Comparison of ENCODE assay signal across 24 cellular contexts in the genomic region with DNA sequence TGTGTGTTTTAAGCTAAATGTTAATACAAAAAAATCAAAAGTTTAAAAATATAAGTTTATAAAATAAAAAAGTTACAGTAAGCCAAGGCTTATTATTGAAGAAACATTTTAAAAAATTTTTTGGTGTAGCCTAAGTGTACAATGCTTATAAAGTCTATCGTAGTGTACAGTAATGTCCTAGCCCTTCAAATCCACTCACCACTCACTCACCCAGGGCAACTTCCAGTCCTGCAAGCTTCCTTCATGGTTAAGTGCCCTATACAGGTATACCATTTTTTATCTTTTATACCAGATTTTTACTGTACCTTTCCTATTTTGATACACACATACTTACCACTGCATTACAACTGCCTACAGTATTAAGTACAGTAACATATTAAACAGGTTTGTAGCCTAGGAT. TPM values are rescaled to one million over a fixed set of nuclear protein-coding genes. Genes with fewer than 3 reads are reported as not detected.
DNase-seq lines count a peak whose midpoint lies in the region; ATAC-seq and TF ChIP-seq lines count a peak whose summit lies in the region.
"Had no signal": no experiment of that assay in that cellular context is flagged by ENCODE, and none has a peak within 500 bp of the region (broad histone marks: within the 10 kb centered on the region; RNA-seq: fewer than 3 reads in every experiment).

No MANE protein-coding gene starts in this region.

- H3K9me3 ChIP-seq in SK-N-MC (ENCODE audit: low read depth, low read length): no peaks in the 10 kb centered on the region
- no peaks in the 10 kb centered on the region for H3K9me3 ChIP-seq in smooth muscle cell (replicated peaks; ENCODE audit: low read depth)
- H3K9me3 ChIP-seq: HAP-1, Peyer's patch, sigmoid colon, thoracic aorta had no signal

- peak overlapping the region; percentile 20 for H3K4me2 ChIP-seq in smooth muscle cell

- peaks cover 17% of the 10 kb centered on the region for H3K4me1 ChIP-seq in smooth muscle cell (ENCODE audit: low read depth)

- peaks cover 93% of the 10 kb centered on the region for H3K4me1 Mint-ChIP-seq in activated naive CD4-positive, alpha-beta T cell treated with anti-CD3 and anti-CD28 coated beads, Interleukin-2, amount 50 U/mL, for 24 hours

- peak; percentile 39 for ATAC-seq in esophagus mucosa
- ATAC-seq: CD8-positive, alpha-beta T cell had no signal

- peaks cover 5% of the 10 kb centered on the region; the same call in 1 of the 2 replicates for H3K36me3 ChIP-seq in SK-N-MC (ENCODE audit: insufficient read depth, low read length)
- H3K36me3 ChIP-seq in smooth muscle cell (ENCODE audit: low read depth): no peaks in the 10 kb centered on the region
- H3K36me3 ChIP-seq: HAP-1, Peyer's patch, sigmoid colon, thoracic aorta had no signal

- no peaks in the 10 kb centered on the region for H3K27me3 ChIP-seq in smooth muscle cell (ENCODE audit: low read depth)
- H3K27me3 ChIP-seq: Peyer's patch, sigmoid colon had no signal

- DNase-seq in activated naive CD4-positive, alpha-beta T cell treated with anti-CD3 and anti-CD28 coated beads, Interleukin-2, amount 50 U/mL, for 16 hours: no peak
- no peak for DNase-seq in SK-N-MC (ENCODE audit: low read depth, low spot score)
- no peak for DNase-seq in smooth muscle cell (lab: John Stamatoyannopoulos, UW; ENCODE audit: unreplicated experiment)
- no peak for DNase-seq in putamen (ENCODE audit: low spot score)
- DNase-seq in D341Med (ENCODE audit: low spot score): no peak
- DNase-seq in RPMI8226: no peak
- DNase-seq: activated CD4-positive, alpha-beta memory T cell treated with anti-CD3 and anti-CD28 coated beads for 36 hours; activated CD8-positive, alpha-beta memory T cell treated with anti-CD3 and anti-CD28 coated beads, Interleukin-2, amount 50 U/mL, for 48 hours; activated effector memory CD4-positive, alpha-beta T cell treated with anti-CD3 and anti-CD28 coated beads, Interleukin-2, amount 50 U/mL, for 16 hours; CD8-positive, alpha-beta T cell; DMS153; IMR-90; NCI-H1105; NCI-H2029; NCI-H2227 treated with DMSO at 0.1 percent for 48 hours; Peyer's patch; sigmoid colon; stimulated activated CD4-positive, alpha-beta T cell treated with anti-CD3 and anti-CD28 coated beads, Interleukin-15, amount 100 ng/mL, for 24 hours; stimulated activated naive CD4-positive, alpha-beta T cell treated with Interleukin-2 at 50 U/mL for 16 hours had no signal

- no peak overlapping the region for H2AFZ ChIP-seq in smooth muscle cell (ENCODE audit: low read depth)

- peaks cover 100% of the 10 kb centered on the region for H4K20me1 ChIP-seq in smooth muscle cell (ENCODE audit: low read depth)

- H3K4me3 ChIP-seq in SK-N-MC (no peak overlapping the region), smooth muscle cell (no peak overlapping the region)
- H3K4me3 ChIP-seq: HAP-1, Peyer's patch, sigmoid colon, thoracic aorta had no signal

- no peaks in the 10 kb centered on the region for H3K27me3 Mint-ChIP-seq in activated naive CD4-positive, alpha-beta T cell treated with anti-CD3 and anti-CD28 coated beads, Interleukin-2, amount 50 U/mL, for 24 hours
- H3K27me3 Mint-ChIP-seq: activated CD4-positive, alpha-beta memory T cell treated with anti-CD3 and anti-CD28 coated beads for 36 hours; brain had no signal

- H3F3A ChIP-seq in smooth muscle cell (ENCODE audit: low read depth): peaks cover 28% of the 10 kb centered on the region

- no peak for TF ChIP-seq CTCF in smooth muscle cell (IDR thresholded peaks at IDR 0.05; ENCODE audit: borderline replicate concordance, insufficient read depth, poor library complexity, severe bottlenecking)

- H3K27ac Mint-ChIP-seq in activated naive CD4-positive, alpha-beta T cell treated with anti-CD3 and anti-CD28 coated beads, Interleukin-2, amount 50 U/mL, for 24 hours: peak overlapping the region; percentile 82
- H3K27ac Mint-ChIP-seq: activated CD4-positive, alpha-beta memory T cell treated with anti-CD3 and anti-CD28 coated beads for 36 hours; CD8-positive, alpha-beta T cell had no signal

- H3K4me3 Mint-ChIP-seq in activated naive CD4-positive, alpha-beta T cell treated with anti-CD3 and anti-CD28 coated beads, Interleukin-2, amount 50 U/mL, for 24 hours: peak overlapping the region; percentile 0
- H3K4me3 Mint-ChIP-seq: activated CD4-positive, alpha-beta memory T cell treated with anti-CD3 and anti-CD28 coated beads for 36 hours; brain; CD8-positive, alpha-beta T cell had no signal

- peaks cover 100% of the 10 kb centered on the region for H3K79me2 ChIP-seq in smooth muscle cell (ENCODE audit: low read depth)

- H3K36me3 Mint-ChIP-seq in activated naive CD4-positive, alpha-beta T cell treated with anti-CD3 and anti-CD28 coated beads, Interleukin-2, amount 50 U/mL, for 24 hours: peaks cover 3% of the 10 kb centered on the region

- H3K9me3 Mint-ChIP-seq in activated naive CD4-positive, alpha-beta T cell treated with anti-CD3 and anti-CD28 coated beads, Interleukin-2, amount 50 U/mL, for 24 hours: no peaks in the 10 kb centered on the region
- H3K9me3 Mint-ChIP-seq: activated CD4-positive, alpha-beta memory T cell treated with anti-CD3 and anti-CD28 coated beads for 36 hours; brain; CD8-positive, alpha-beta T cell had no signal

- 0 out of 2 replicates have a peak overlapping the region, but pooled peaks have one; percentile 10 for H3K27ac ChIP-seq in SK-N-MC
- H3K27ac ChIP-seq in smooth muscle cell (ENCODE audit: low read depth): peak overlapping the region; percentile 74
- H3K27ac ChIP-seq: Peyer's patch, sigmoid colon, thoracic aorta had no signal

- 86% methylated on average over 1 of the region's 1 CpG for WGBS in smooth muscle cell (ENCODE audit: low lambda C conversion rate)

- no peak overlapping the region for H3K9ac ChIP-seq in SK-N-MC (ENCODE audit: insufficient read length)
- no peak overlapping the region for H3K9ac ChIP-seq in smooth muscle cell (ENCODE audit: low read depth)

RNA-seq across cellular contexts. Expression of gene UBE2N, which starts 11.9 kb away (rescaled TPM):
- total RNA-seq in esophagus mucosa: 89.2 TPM
- 61.3 and 69.3 TPM in 2 replicates for total RNA-seq in smooth muscle cell
- polyA plus RNA-seq in smooth muscle cell: 104 and 111 TPM in 2 replicates

RNA-seq across cellular contexts. Expression of gene MRPL42, which starts 37.5 kb away (rescaled TPM):
- 47.9 TPM for total RNA-seq in esophagus mucosa
- 113 and 135 TPM in 2 replicates for total RNA-seq in smooth muscle cell
- 82.8 and 85.5 TPM in 2 replicates for polyA plus RNA-seq in smooth muscle cell

RNA-seq across cellular contexts. Expression of gene NUDT4, which starts 52.1 kb away (rescaled TPM):
- total RNA-seq in esophagus mucosa (21.6 TPM), smooth muscle cell (83.2 and 91.2 TPM in 2 replicates)
- polyA plus RNA-seq in smooth muscle cell: 49.4 and 53.9 TPM in 2 replicates
